Comparison of ENCODE assay signal across 8 cellular contexts in the genomic region with DNA sequence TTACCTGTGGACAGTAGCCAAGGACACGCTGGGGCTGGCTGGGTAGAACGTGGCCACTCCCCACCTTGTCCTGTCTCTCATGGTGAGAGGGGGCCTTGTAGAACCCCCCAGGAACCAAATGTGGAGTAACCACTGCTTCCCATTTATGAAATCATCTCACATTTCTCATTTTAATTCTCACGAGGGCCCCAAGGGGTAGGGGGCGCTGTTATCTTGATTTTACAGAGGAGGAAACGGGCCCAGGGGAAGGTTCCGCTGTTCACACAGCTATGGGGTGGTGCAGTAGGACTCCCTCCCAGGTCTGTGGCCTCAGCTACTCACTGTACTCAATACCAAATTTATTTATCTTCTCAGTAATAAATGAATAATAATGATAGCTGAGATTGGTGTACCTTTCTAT. TPM values are rescaled to one million over a fixed set of nuclear protein-coding genes. Genes with fewer than 3 reads are reported as not detected.
DNase-seq lines count a peak whose midpoint lies in the region; ATAC-seq and TF ChIP-seq lines count a peak whose summit lies in the region.

No MANE protein-coding gene starts in this region.

- peak; percentile 68 for DNase-seq in activated T-cell treated with anti-CD3 and anti-CD28 coated beads, Interleukin-2, amount 50 U/mL, for 4 hours
- peak; percentile 71 for DNase-seq in Right ventricle myocardium superior
- DNase-seq in stimulated activated CD4-positive, alpha-beta T cell treated with anti-CD3 and anti-CD28 coated beads, Interleukin-2, amount 100 ng/mL, for 24 hours, result peak; percentile 76 to 81
- DNase-seq in A172 (ENCODE audit: low spot score), result no peak

- intact Hi-C loops in Right ventricle myocardium superior (cut with DNase I), result no loop called here

- no peak overlapping the region for H3K9ac ChIP-seq in OCI-LY3 (ENCODE audit: low read length)

- no peaks in the 10 kb centered on the region for H4K20me1 ChIP-seq in OCI-LY3 (ENCODE audit: insufficient read depth, low read length)

- no peak overlapping the region for H3K4me2 ChIP-seq in OCI-LY3 (ENCODE audit: low read length)

- no peak overlapping the region for H3K4me3 ChIP-seq in OCI-LY3 (ENCODE audit: low read length)

- H2AFZ ChIP-seq in OCI-LY3 (ENCODE audit: low read depth, low read length), result peak overlapping the region; percentile 92

- peaks cover 3% of the 10 kb centered on the region; the same call in 1 of the 2 replicates for H3K4me1 ChIP-seq in OCI-LY3 (ENCODE audit: low read length)

- no peaks in the 10 kb centered on the region for H3K36me3 Mint-ChIP-seq in activated T-cell treated with anti-CD3 and anti-CD28 coated beads, Interleukin-2, amount 50 U/mL, for 4 hours (ENCODE audit: insufficient read depth)

- peak; percentile 83 to 86 for ATAC-seq in activated T-cell treated with anti-CD3 and anti-CD28 coated beads, Interleukin-2, amount 50 U/mL, for 4 hours
- ATAC-seq in Right ventricle myocardium superior (ENCODE audit: poor library complexity) (peak; percentile 43), GM19351 (IDR thresholded peaks at IDR 0.05; ENCODE audit: unreplicated experiment) (no peak), HG03159 (IDR thresholded peaks at IDR 0.05; ENCODE audit: unreplicated experiment) (no peak)

- no peak overlapping the region for H3K27ac ChIP-seq in OCI-LY3 (ENCODE audit: low read length)

- H3K27me3 ChIP-seq in OCI-LY3 (ENCODE audit: low read depth, low read length), result no peaks in the 10 kb centered on the region

- peaks cover 33% of the 10 kb centered on the region for H3K4me1 Mint-ChIP-seq in activated T-cell treated with anti-CD3 and anti-CD28 coated beads, Interleukin-2, amount 50 U/mL, for 4 hours (ENCODE audit: low read depth)

- TF ChIP-seq CTCF in GM12872 (IDR thresholded peaks at IDR 0.05; ENCODE audit: insufficient read depth, low read depth, low read length) (peak; percentile 46; the same call in 2 of the 3 replicates), OCI-LY3 (IDR thresholded peaks at IDR 0.05; ENCODE audit: low read depth, low read length) (peak; percentile 55)

- no peak overlapping the region for H3K4me3 Mint-ChIP-seq in activated T-cell treated with anti-CD3 and anti-CD28 coated beads, Interleukin-2, amount 50 U/mL, for 4 hours

- H3K79me2 ChIP-seq in OCI-LY3 (ENCODE audit: low read length), result no peaks in the 10 kb centered on the region

- no peaks in the 10 kb centered on the region for H3K36me3 ChIP-seq in OCI-LY3 (replicated peaks; ENCODE audit: low read depth, low read length)

- no peaks in the 10 kb centered on the region for H3K9me3 ChIP-seq in OCI-LY3 (ENCODE audit: insufficient read depth, low read length)

- H3K9me3 Mint-ChIP-seq in activated T-cell treated with anti-CD3 and anti-CD28 coated beads, Interleukin-2, amount 50 U/mL, for 4 hours, result no peaks in the 10 kb centered on the region

- peaks cover 8% of the 10 kb centered on the region for H3K27me3 Mint-ChIP-seq in activated T-cell treated with anti-CD3 and anti-CD28 coated beads, Interleukin-2, amount 50 U/mL, for 4 hours (ENCODE audit: low read depth)

RNA-seq across cellular contexts. Expression of a gene that starts 5.5 kb away (rescaled TPM):
- total RNA-seq in activated T-cell treated with anti-CD3 and anti-CD28 coated beads, Interleukin-2, amount 50 U/mL, for 4 hours, result under 1 TPM; 0.16 to 0.43 (median 0.22) TPM
- total RNA-seq in Right ventricle myocardium superior, result not detected
- 1.5 TPM in 1 of 2 replicates, not detected in the other for total RNA-seq in A172 (2014; rRNA removed; shearing (Covaris generic))

RNA-seq across cellular contexts. Expression of a gene that starts 19.5 kb away (rescaled TPM):
- 1 to 10 TPM; 6.8 to 8.3 (median 7.0) TPM for total RNA-seq in activated T-cell treated with anti-CD3 and anti-CD28 coated beads, Interleukin-2, amount 50 U/mL, for 4 hours
- total RNA-seq in Right ventricle myocardium superior, result 4.1 TPM
- total RNA-seq in A172 (2014; rRNA removed; shearing (Covaris generic)), result 0.96 and 2.3 TPM in 2 replicates

RNA-seq across cellular contexts. Expression of a gene that starts 25.9 kb away (rescaled TPM):
- 100 to 1,000 TPM; 126 to 136 (median 130) TPM for total RNA-seq in activated T-cell treated with anti-CD3 and anti-CD28 coated beads, Interleukin-2, amount 50 U/mL, for 4 hours
- total RNA-seq in Right ventricle myocardium superior, result 21.4 TPM
- total RNA-seq in A172 (2014; rRNA removed; shearing (Covaris generic)), result 49.0 and 60.3 TPM in 2 replicates

Comparison
In these comparisons a context has a peak if more than half of its experiments do, and no peak if none do; other contexts are left out.
1. ATAC-seq: peak in activated T-cell treated with anti-CD3 and anti-CD28 coated beads, Interleukin-2, amount 50 U/mL, for 4 hours (2 of 2) and Right ventricle myocardium superior (single experiment); none in GM19351 (single experiment) and HG03159 (single experiment).